Comparison of ENCODE assay signal across 1 cellular context in genomic region chr4:152478456-152479237, GRCh38.
A peak's percentile ranks its signal among the peaks of the same experiment; 100 is the strongest.
TF ChIP-seq lines count a peak whose summit lies in the region.

No MANE protein-coding gene starts in this region.

TF ChIP-seq in SK-N-SH treated with all-trans-retinoic acid at 6 μM for 48 hours, 23 proteins besides CTCF, POLR2A, EP300 and RAD21 (continued from another document):
- TF ChIP-seq TSHZ2 (CRISPR knock-in tag; IDR thresholded peaks at IDR 0.05) (peak; percentile 57; the same call in 1 of the 2 replicates), ISL1 (CRISPR knock-in tag; IDR thresholded peaks at IDR 0.05) (peak; percentile 90), ESRRG (CRISPR knock-in tag; IDR thresholded peaks at IDR 0.05) (peak; percentile 57; the same call in 1 of the 2 replicates), RARB (CRISPR knock-in tag; IDR thresholded peaks at IDR 0.05) (no peak), TCF4 (CRISPR knock-in tag; IDR thresholded peaks at IDR 0.05; ENCODE audit: borderline replicate concordance) (peak; percentile 95), CREB5 (CRISPR knock-in tag; IDR thresholded peaks at IDR 0.05; ENCODE audit: low read depth) (peak; percentile 70; the same call in 1 of the 2 replicates), CSRNP3 (CRISPR knock-in tag; IDR thresholded peaks at IDR 0.05) (peak; percentile 76; the same call in 1 of the 2 replicates), PPARA (CRISPR knock-in tag; IDR thresholded peaks at IDR 0.05; ENCODE audit: borderline replicate concordance) (no peak), SNAI2 (CRISPR knock-in tag; IDR thresholded peaks at IDR 0.05) (0 out of 2 replicates have a peak, but pooled peaks have one; percentile 13), ARNTL (CRISPR knock-in tag; IDR thresholded peaks at IDR 0.05; ENCODE audit: borderline replicate concordance, low read depth) (no peak), ZNF70 (CRISPR knock-in tag; IDR thresholded peaks at IDR 0.05) (no peak), ZNF565 (CRISPR knock-in tag; conservative IDR thresholded peaks at IDR 0.05; ENCODE audit: low read depth) (no peak), OSR1 (CRISPR knock-in tag; IDR thresholded peaks at IDR 0.05) (no peak), ZFP3 (CRISPR knock-in tag; IDR thresholded peaks at IDR 0.05) (peak; percentile 65; the same call in 1 of the 2 replicates)
